8 cellular contexts compared by ENCODE assay signal in the genomic region with DNA sequence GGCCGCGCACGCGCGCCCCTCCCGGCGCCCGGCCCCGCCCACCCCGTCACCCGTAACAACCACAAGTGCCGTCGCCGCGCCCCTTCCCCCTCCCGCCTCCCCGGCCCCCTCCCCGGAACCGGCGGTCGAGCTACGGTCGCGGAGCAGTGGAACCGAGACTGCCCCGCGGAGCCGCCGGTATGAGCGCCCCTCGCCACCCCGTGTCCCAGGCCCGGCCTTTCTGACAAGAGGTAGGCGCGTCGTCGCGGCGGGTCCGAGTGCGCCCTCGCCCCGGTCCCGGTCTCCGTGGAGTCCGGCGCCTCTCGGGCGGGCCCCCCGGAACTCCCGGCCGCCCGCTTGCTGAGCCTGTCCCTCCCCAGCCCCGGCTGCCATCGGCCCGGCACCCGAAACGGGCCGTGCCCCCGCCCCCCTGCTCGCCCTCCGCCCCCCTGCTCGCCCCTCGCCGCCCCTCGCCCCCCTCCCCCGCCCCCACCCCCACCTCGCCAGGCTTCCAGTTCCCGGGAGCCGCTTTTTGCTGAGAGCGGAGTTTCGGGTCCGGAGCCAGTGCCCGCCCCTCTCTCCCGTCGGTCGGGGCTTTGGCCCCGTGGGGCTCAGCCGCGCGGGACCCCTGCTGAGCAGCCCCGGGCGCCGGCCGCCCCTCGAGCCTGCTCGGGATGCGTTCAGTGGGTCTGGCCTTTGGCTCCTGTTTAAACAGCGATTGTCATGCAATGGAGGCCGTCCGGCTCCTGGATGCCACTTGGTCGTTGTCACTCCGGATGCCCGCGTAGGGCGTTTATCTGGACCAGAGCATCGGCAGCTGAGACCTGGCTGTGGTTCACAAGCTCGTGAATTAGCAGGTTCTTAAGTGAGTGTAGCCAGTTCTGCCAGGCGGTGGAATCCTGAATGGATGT. TPM values are rescaled to one million over a fixed set of nuclear protein-coding genes. Genes with fewer than 3 reads are reported as not detected.
DNase-seq lines count a peak whose midpoint lies in the region; ATAC-seq, FAIRE-seq and TF ChIP-seq lines count a peak whose summit lies in the region.

Gene SEC14L1, plus strand, starts transcription at position 92 of the 890 bp plus-strand sequence. CDS start 2,628 bp downstream, outside the sequence.

- H3K36me3 ChIP-seq in adipocyte (ENCODE audit: control insufficient read depth, insufficient read depth, low read length, severe bottlenecking) (peaks cover 18% of the 10 kb centered on the region), right atrium auricular region (peaks cover 23% of the 10 kb centered on the region), rectal smooth muscle tissue (ENCODE audit: control insufficient read depth, insufficient read depth, low read length) (peaks cover 3% of the 10 kb centered on the region)

- H3K9me3 ChIP-seq in adipocyte (ENCODE audit: control insufficient read depth, low read length), result peaks cover 11% of the 10 kb centered on the region
- H3K9me3 ChIP-seq in right atrium auricular region, result peaks cover 0 to 6% of the 10 kb centered on the region in 2 donors

- H3K4me3 ChIP-seq in adipocyte (ENCODE audit: low read length), result peak within 1 kb of the TSS; percentile 95
- H3K4me3 ChIP-seq in right atrium auricular region, result peak within 1 kb of the TSS; percentile 77 to 98
- peak within 1 kb of the TSS; percentile 78 for H3K4me3 ChIP-seq in rectal smooth muscle tissue (ENCODE audit: low read length)

- no peak for DNase-seq in activated CD4-positive, CD25-positive, alpha-beta regulatory T cell (lab: John Stamatoyannopoulos, UW)
- peak; percentile 48 for DNase-seq in RCC 7860 (ENCODE audit: low spot score)
- peak; percentile 74 for DNase-seq in adipocyte (ENCODE audit: low read depth)
- DNase-seq in right atrium auricular region (ENCODE audit: low spot score), result peak; percentile 75
- DNase-seq in SHP77 treated with DMSO at 0.1 percent for 48 hours (lab: John Stamatoyannopoulos, UW), result no peak

- no peak for TF ChIP-seq CTCF in right atrium auricular region (IDR thresholded peaks at IDR 0.05)

- ATAC-seq in activated CD4-positive, CD25-positive, alpha-beta regulatory T cell treated with anti-CD3 and anti-CD28 coated beads, Interleukin-2, amount 50 U/mL, for 24 hours, result peak; percentile 46 to 50
- ATAC-seq in HG03095 (IDR thresholded peaks at IDR 0.05; ENCODE audit: unreplicated experiment), result peak; percentile 22

- H3K9ac ChIP-seq in adipocyte (ENCODE audit: low read length) (peak within 1 kb of the TSS; percentile 92), rectal smooth muscle tissue (ENCODE audit: low read length) (peak within 1 kb of the TSS; percentile 82)

- no peaks in the 10 kb centered on the region for H3K27me3 ChIP-seq in adipocyte (replicated peaks; ENCODE audit: control insufficient read depth, insufficient read depth, low read length)
- no peaks in the 10 kb centered on the region for H3K27me3 ChIP-seq in right atrium auricular region
- no peaks in the 10 kb centered on the region for H3K27me3 ChIP-seq in rectal smooth muscle tissue (ENCODE audit: control insufficient read depth, insufficient read depth, low read length)

- FAIRE-seq in RCC 7860 (lab: Jason Lieb, UNC), result no peak

- H3K4me1 ChIP-seq in adipocyte (ENCODE audit: control insufficient read depth, insufficient read depth, low read length) (peaks cover 30% of the 10 kb centered on the region), right atrium auricular region (peaks cover 0 to 32% of the 10 kb centered on the region in 2 donors), rectal smooth muscle tissue (ENCODE audit: control insufficient read depth, insufficient read depth, low read length) (peaks cover 5% of the 10 kb centered on the region)

- H3K27ac ChIP-seq in right atrium auricular region (peak within 1 kb of the TSS; percentile 95 to 97), rectal smooth muscle tissue (ENCODE audit: low read depth, low read length) (peak within 1 kb of the TSS; percentile 96)

RNA-seq across cellular contexts. Expression of gene SEC14L1, which starts in this region (rescaled TPM):
- total RNA-seq in right atrium auricular region, result 10 to 100 TPM; 48.2 to 54.0 TPM

Comparison
In these comparisons a context has a peak if more than half of its experiments do, and no peak if none do; other contexts are left out.
1. DNase-seq: peak in RCC 7860 (single experiment), adipocyte (single experiment) and right atrium auricular region (single experiment); none in activated CD4-positive, CD25-positive, alpha-beta regulatory T cell (0 of 4) and SHP77 treated with DMSO at 0.1 percent for 48 hours (single experiment).
2. Peak in every context shown above with its lines, with median percentiles within 50 percentile points of each other: H3K4me3 ChIP-seq.